In genomic region chr1:186054013-186054412, GRCh38 we compare ENCODE assay signal across 1 cellular context.
A peak's percentile ranks its signal among the peaks of the same experiment; 100 is the strongest.
TF ChIP-seq lines count a peak whose summit lies in the region.

No MANE protein-coding gene starts in this region.

TF ChIP-seq in K562, 482 proteins besides CTCF, POLR2A, EP300 and RAD21 (continued from another document):
- TF ChIP-seq ETS1 (conservative IDR thresholded peaks at IDR 0.05; ENCODE audit: control insufficient read depth, low read depth, low read length), result no peak
- TF ChIP-seq BMI1 (IDR thresholded peaks at IDR 0.05; ENCODE audit: low read length), result no peak
- TF ChIP-seq CREM (IDR thresholded peaks at IDR 0.05; ENCODE audit: low read depth), result no peak
- TF ChIP-seq MEIS2 (IDR thresholded peaks at IDR 0.05; ENCODE audit: partially characterized antibody), result peak; percentile 51
- no peak for TF ChIP-seq ZNF778 (CRISPR knock-in tag; IDR thresholded peaks at IDR 0.05)
- no peak for TF ChIP-seq PATZ1 (CRISPR knock-in tag; IDR thresholded peaks at IDR 0.05; ENCODE audit: borderline replicate concordance)
- no peak for TF ChIP-seq ZNF146 (CRISPR knock-in tag; IDR thresholded peaks at IDR 0.05; ENCODE audit: unreplicated experiment)
- peak; percentile 55 for TF ChIP-seq TEAD4 (IDR thresholded peaks at IDR 0.05; ENCODE audit: low read length)
- no peak for TF ChIP-seq TEAD4 (CRISPR knock-in tag; IDR thresholded peaks at IDR 0.05; ENCODE audit: borderline replicate concordance)
- no peak for TF ChIP-seq TAF15 (IDR thresholded peaks at IDR 0.05; ENCODE audit: low read depth, low read length)
